ENCODE assay signal across 8 cellular contexts in the genomic region with DNA sequence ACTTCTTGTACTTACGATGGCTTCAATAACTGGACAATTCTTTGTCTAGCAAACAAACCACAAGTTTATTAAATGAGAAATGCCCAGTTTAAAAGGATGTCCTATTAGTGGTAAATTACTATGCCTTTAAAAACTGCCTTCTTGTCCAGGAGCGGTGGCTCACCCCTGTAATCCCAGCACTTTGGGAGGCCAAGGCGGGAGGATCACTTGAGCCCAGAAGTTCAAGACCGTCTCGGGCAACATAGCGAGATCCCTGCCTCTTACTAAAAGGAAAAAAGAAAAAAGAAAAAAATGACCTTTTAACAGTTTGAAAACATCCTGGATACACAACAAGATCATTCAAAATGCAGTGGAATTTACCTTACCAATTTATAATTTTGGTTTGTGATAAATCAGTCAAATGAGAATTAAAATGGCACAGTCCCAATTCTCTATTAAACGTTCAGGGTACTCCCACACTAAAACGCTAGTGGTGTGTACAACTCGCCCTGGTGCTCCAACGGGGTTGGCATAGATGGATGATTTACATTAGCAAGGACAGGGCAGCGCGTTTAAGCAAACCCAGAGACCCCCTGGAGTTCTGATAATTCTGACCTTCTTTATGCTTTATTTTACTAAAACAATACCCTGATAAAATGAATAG. TPM values are rescaled to one million over a fixed set of nuclear protein-coding genes. Genes with fewer than 3 reads are reported as not detected.
A peak's percentile ranks its signal among the peaks of the same experiment; 100 is the strongest.
DNase-seq lines count a peak whose midpoint lies in the region; ATAC-seq and TF ChIP-seq lines count a peak whose summit lies in the region.

No MANE protein-coding gene starts in this region.

- H3K4me3 ChIP-seq in left lung (peak overlapping the region; percentile 98 to 99), testis (peak overlapping the region; percentile 99 to 100)

- DNase-seq in stimulated activated CD4-positive, alpha-beta T cell treated with anti-CD3 and anti-CD28 coated beads, Interleukin-4, amount 100 ng/mL, for 4 hours: peak; percentile 10 to 14
- no peak for DNase-seq in stimulated activated CD4-positive, alpha-beta T cell treated with anti-CD3 and anti-CD28 coated beads, Interleukin-15, amount 100 ng/mL, for 24 hours
- no peak for DNase-seq in activated naive CD8-positive, alpha-beta T cell treated with anti-CD3 and anti-CD28 coated beads, Interleukin-2, amount 10 ng/mL, durations not matched to agents 7 days and 5 days
- DNase-seq in left lung: no peak
- no peak for DNase-seq in testis
- DNase-seq in mucosa of gallbladder (ENCODE audit: low spot score): no peak
- no peak for DNase-seq in NCI-H187 (lab: John Stamatoyannopoulos, UW)

- TF ChIP-seq POLR2A in testis (IDR thresholded peaks at IDR 0.05): no peak

- peak overlapping the region; percentile 99 to 100 for H3K27ac ChIP-seq in left lung
- H3K27ac ChIP-seq in testis: peak overlapping the region; percentile 96 to 99

- intact Hi-C loops in left lung (cut with DNase I) (no loop called here), testis (cut with DNase I; ENCODE audit: low total_unique reads) (no loop called here)

- H3K4me3 Mint-ChIP-seq in activated naive CD8-positive, alpha-beta T cell treated with anti-CD3 and anti-CD28 coated beads, Interleukin-2, amount 10 ng/mL, durations not matched to agents 7 days and 5 days: peak overlapping the region; percentile 87

- H3K9me3 Mint-ChIP-seq in activated naive CD8-positive, alpha-beta T cell treated with anti-CD3 and anti-CD28 coated beads, Interleukin-2, amount 10 ng/mL, durations not matched to agents 7 days and 5 days: no peaks in the 10 kb centered on the region

- H3K36me3 ChIP-seq in left lung: no peaks in the 10 kb centered on the region
- H3K36me3 ChIP-seq in testis (ENCODE audit: low read depth, missing control alignments): no peaks in the 10 kb centered on the region

- H3K27ac Mint-ChIP-seq in activated naive CD8-positive, alpha-beta T cell treated with anti-CD3 and anti-CD28 coated beads, Interleukin-2, amount 10 ng/mL, durations not matched to agents 7 days and 5 days: peak overlapping the region; percentile 92

- WGBS in testis, 2 donors: 11 to 17% methylated on average over 12 of the region's 12 CpGs

- no peak for ATAC-seq in activated naive CD8-positive, alpha-beta T cell treated with anti-CD3 and anti-CD28 coated beads, Interleukin-2, amount 10 ng/mL, durations not matched to agents 7 days and 5 days (ENCODE audit: low read depth)
- ATAC-seq in left lung: no peak
- no peak for ATAC-seq in GM21717 (IDR thresholded peaks at IDR 0.05; ENCODE audit: unreplicated experiment)

- H3K27me3 ChIP-seq in left lung: no peaks in the 10 kb centered on the region
- no peaks in the 10 kb centered on the region for H3K27me3 ChIP-seq in testis

- peaks cover 12% of the 10 kb centered on the region for H3K36me3 Mint-ChIP-seq in activated naive CD8-positive, alpha-beta T cell treated with anti-CD3 and anti-CD28 coated beads, Interleukin-2, amount 10 ng/mL, durations not matched to agents 7 days and 5 days

- peaks cover 44% of the 10 kb centered on the region for H3K4me1 Mint-ChIP-seq in activated naive CD8-positive, alpha-beta T cell treated with anti-CD3 and anti-CD28 coated beads, Interleukin-2, amount 10 ng/mL, durations not matched to agents 7 days and 5 days

- H3K27me3 Mint-ChIP-seq in activated naive CD8-positive, alpha-beta T cell treated with anti-CD3 and anti-CD28 coated beads, Interleukin-2, amount 10 ng/mL, durations not matched to agents 7 days and 5 days: no peaks in the 10 kb centered on the region

- H3K9me3 ChIP-seq in left lung: no peaks in the 10 kb centered on the region
- no peaks in the 10 kb centered on the region for H3K9me3 ChIP-seq in testis

- H3K4me1 ChIP-seq in left lung: peaks cover 22 to 50% of the 10 kb centered on the region in 2 donors
- peaks cover 25% of the 10 kb centered on the region for H3K4me1 ChIP-seq in testis

- TF ChIP-seq CTCF in left lung (IDR thresholded peaks at IDR 0.05) (no peak), testis (IDR thresholded peaks at IDR 0.05) (no peak)

- POLR2A ChIA-PET in activated naive CD8-positive, alpha-beta T cell treated with anti-CD3 and anti-CD28 coated beads, Interleukin-2, amount 10 ng/mL, durations not matched to agents 7 days and 5 days (lab: Charles Lee): interaction anchor here (0.7 to 4.0 kb wide), 8 partner anchors 13 to 1811 kb away, joined by 3 to 147 read pairs (median 6); a partner anchor contains a TSS

RNA-seq across cellular contexts. Expression of a gene that starts 2.2 kb away (rescaled TPM):
- total RNA-seq in activated naive CD8-positive, alpha-beta T cell treated with anti-CD3 and anti-CD28 coated beads, Interleukin-2, amount 10 ng/mL, durations not matched to agents 7 days and 5 days: 10 to 100 TPM; 28.5 to 28.9 TPM
- 10 to 100 TPM; 10.7 to 13.7 TPM for total RNA-seq in left lung
- total RNA-seq in testis: 10 to 100 TPM; 14.7 TPM
- 13.0 TPM for polyA plus RNA-seq in testis (ENCODE audit: insufficient read depth, low read depth, low replicate concordance)
- 9.1 TPM for total RNA-seq in mucosa of gallbladder

Comparison
In these comparisons a context has a peak if more than half of its experiments do, and no peak if none do; other contexts are left out.
1. DNase-seq: peak in stimulated activated CD4-positive, alpha-beta T cell treated with anti-CD3 and anti-CD28 coated beads, Interleukin-4, amount 100 ng/mL, for 4 hours (2 of 2); none in stimulated activated CD4-positive, alpha-beta T cell treated with anti-CD3 and anti-CD28 coated beads, Interleukin-15, amount 100 ng/mL, for 24 hours (single experiment), activated naive CD8-positive, alpha-beta T cell treated with anti-CD3 and anti-CD28 coated beads, Interleukin-2, amount 10 ng/mL, durations not matched to agents 7 days and 5 days (single experiment), left lung (0 of 2), testis (single experiment), mucosa of gallbladder (single experiment) and NCI-H187 (0 of 2).